1 cellular context compared by ENCODE assay signal in the genomic region with DNA sequence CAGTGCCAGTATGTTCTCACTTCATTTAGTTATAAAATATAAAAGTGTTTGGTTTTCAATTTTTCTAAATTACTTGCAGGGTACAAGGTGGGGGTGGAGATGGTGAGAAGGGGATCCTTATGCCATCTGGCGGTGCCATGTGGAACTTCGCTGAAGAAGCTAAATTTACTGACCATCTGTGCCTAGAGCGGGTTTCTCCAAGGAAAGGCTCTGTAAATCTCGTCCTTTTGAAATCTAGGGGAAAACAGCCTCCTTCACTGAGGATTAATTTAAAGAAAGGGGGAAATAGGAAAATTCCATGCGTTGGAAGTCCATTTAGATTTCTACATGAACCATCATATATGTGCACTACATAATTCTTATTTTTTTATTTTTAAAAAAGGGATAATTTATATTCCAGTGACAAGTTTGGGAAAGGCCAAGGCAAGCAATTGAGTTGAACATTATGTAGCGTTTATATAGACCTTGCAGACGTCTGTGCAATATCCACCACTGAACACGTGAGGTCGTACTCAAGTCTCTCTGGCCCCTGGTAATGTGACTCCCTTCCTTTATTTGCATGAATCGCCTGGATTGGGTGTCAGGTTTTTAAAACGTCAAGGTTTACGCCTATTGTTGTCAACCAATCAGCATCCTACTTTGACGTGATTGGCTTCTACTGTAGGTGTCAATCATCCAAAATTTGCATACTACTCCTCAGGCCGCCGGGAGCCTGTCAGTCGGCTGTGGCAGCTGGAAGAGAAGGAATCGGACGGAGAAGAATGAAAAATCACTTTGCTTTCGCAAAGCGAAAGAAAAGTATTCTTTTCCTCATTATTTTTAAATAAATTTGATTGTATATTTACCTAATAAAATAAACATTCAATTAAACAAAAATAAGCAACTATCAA.
TF ChIP-seq lines count a peak whose summit lies in the region.

No MANE protein-coding gene starts in this region.

TF ChIP-seq in HEK293, 187 proteins besides CTCF, POLR2A, EP300 and RAD21 (continued from another document):
- TF ChIP-seq ZNF707 (tag by site-specific recombination; IDR thresholded peaks at IDR 0.05), result no peak
- TF ChIP-seq ZNF558 (tag by site-specific recombination; IDR thresholded peaks at IDR 0.05), result no peak
- TF ChIP-seq KLF8 (tag by site-specific recombination; IDR thresholded peaks at IDR 0.05), result no peak
- TF ChIP-seq ZNF629 (tag by site-specific recombination; IDR thresholded peaks at IDR 0.05), result no peak
- peak; percentile 37; the same call in 1 of the 2 replicates for TF ChIP-seq ZBTB17 (tag by site-specific recombination; IDR thresholded peaks at IDR 0.05)
- TF ChIP-seq GLIS2 (tag by site-specific recombination; IDR thresholded peaks at IDR 0.05), result no peak
- TF ChIP-seq ZNF404 (tag by site-specific recombination; IDR thresholded peaks at IDR 0.05), result no peak
- 0 out of 2 replicates have a peak, but pooled peaks have one; percentile 30 for TF ChIP-seq ZNF335 (tag by site-specific recombination; conservative IDR thresholded peaks at IDR 0.05)
- peak; percentile 64 for TF ChIP-seq ZNF654 (tag by site-specific recombination; IDR thresholded peaks at IDR 0.05; ENCODE audit: low read depth)
- TF ChIP-seq ZNF223 (tag by site-specific recombination; IDR thresholded peaks at IDR 0.05), result no peak
- TF ChIP-seq, protein P1, sequence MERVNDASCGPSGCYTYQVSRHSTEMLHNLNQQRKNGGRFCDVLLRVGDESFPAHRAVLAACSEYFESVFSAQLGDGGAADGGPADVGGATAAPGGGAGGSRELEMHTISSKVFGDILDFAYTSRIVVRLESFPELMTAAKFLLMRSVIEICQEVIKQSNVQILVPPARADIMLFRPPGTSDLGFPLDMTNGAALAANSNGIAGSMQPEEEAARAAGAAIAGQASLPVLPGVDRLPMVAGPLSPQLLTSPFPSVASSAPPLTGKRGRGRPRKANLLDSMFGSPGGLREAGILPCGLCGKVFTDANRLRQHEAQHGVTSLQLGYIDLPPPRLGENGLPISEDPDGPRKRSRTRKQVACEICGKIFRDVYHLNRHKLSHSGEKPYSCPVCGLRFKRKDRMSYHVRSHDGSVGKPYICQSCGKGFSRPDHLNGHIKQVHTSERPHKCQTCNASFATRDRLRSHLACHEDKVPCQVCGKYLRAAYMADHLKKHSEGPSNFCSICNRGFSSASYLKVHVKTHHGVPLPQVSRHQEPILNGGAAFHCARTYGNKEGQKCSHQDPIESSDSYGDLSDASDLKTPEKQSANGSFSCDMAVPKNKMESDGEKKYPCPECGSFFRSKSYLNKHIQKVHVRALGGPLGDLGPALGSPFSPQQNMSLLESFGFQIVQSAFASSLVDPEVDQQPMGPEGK (tag by site-specific recombination; IDR thresholded peaks at IDR 0.05), result no peak
- TF ChIP-seq, protein P2, sequence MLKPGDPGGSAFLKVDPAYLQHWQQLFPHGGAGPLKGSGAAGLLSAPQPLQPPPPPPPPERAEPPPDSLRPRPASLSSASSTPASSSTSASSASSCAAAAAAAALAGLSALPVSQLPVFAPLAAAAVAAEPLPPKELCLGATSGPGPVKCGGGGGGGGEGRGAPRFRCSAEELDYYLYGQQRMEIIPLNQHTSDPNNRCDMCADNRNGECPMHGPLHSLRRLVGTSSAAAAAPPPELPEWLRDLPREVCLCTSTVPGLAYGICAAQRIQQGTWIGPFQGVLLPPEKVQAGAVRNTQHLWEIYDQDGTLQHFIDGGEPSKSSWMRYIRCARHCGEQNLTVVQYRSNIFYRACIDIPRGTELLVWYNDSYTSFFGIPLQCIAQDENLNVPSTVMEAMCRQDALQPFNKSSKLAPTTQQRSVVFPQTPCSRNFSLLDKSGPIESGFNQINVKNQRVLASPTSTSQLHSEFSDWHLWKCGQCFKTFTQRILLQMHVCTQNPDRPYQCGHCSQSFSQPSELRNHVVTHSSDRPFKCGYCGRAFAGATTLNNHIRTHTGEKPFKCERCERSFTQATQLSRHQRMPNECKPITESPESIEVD (tag by site-specific recombination; IDR thresholded peaks at IDR 0.05), result peak; percentile 28; the same call in 1 of the 2 replicates
- no peak for TF ChIP-seq ZNF660 (tag by site-specific recombination; IDR thresholded peaks at IDR 0.05)
- TF ChIP-seq, protein P3, sequence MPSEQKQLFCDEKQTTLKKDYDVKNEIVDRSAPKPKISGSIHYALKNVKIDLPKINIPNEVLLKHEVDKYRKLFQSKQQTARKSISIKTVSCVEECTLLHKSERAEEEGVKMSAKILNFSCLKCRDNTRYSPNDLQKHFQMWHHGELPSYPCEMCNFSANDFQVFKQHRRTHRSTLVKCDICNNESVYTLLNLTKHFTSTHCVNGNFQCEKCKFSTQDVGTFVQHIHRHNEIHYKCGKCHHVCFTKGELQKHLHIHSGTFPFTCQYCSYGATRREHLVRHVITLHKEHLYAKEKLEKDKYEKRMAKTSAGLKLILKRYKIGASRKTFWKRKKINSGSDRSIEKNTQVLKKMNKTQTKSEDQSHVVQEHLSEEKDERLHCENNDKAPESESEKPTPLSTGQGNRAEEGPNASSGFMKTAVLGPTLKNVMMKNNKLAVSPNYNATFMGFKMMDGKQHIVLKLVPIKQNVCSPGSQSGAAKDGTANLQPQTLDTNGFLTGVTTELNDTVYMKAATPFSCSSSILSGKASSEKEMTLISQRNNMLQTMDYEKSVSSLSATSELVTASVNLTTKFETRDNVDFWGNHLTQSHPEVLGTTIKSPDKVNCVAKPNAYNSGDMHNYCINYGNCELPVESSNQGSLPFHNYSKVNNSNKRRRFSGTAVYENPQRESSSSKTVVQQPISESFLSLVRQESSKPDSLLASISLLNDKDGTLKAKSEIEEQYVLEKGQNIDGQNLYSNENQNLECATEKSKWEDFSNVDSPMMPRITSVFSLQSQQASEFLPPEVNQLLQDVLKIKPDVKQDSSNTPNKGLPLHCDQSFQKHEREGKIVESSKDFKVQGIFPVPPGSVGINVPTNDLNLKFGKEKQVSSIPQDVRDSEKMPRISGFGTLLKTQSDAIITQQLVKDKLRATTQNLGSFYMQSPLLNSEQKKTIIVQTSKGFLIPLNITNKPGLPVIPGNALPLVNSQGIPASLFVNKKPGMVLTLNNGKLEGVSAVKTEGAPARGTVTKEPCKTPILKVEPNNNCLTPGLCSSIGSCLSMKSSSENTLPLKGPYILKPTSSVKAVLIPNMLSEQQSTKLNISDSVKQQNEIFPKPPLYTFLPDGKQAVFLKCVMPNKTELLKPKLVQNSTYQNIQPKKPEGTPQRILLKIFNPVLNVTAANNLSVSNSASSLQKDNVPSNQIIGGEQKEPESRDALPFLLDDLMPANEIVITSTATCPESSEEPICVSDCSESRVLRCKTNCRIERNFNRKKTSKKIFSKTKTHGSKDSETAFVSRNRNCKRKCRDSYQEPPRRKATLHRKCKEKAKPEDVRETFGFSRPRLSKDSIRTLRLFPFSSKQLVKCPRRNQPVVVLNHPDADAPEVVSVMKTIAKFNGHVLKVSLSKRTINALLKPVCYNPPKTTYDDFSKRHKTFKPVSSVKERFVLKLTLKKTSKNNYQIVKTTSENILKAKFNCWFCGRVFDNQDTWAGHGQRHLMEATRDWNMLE (tag by site-specific recombination; conservative IDR thresholded peaks at IDR 0.05; ENCODE audit: low read depth), result no peak
- TF ChIP-seq, protein P4, sequence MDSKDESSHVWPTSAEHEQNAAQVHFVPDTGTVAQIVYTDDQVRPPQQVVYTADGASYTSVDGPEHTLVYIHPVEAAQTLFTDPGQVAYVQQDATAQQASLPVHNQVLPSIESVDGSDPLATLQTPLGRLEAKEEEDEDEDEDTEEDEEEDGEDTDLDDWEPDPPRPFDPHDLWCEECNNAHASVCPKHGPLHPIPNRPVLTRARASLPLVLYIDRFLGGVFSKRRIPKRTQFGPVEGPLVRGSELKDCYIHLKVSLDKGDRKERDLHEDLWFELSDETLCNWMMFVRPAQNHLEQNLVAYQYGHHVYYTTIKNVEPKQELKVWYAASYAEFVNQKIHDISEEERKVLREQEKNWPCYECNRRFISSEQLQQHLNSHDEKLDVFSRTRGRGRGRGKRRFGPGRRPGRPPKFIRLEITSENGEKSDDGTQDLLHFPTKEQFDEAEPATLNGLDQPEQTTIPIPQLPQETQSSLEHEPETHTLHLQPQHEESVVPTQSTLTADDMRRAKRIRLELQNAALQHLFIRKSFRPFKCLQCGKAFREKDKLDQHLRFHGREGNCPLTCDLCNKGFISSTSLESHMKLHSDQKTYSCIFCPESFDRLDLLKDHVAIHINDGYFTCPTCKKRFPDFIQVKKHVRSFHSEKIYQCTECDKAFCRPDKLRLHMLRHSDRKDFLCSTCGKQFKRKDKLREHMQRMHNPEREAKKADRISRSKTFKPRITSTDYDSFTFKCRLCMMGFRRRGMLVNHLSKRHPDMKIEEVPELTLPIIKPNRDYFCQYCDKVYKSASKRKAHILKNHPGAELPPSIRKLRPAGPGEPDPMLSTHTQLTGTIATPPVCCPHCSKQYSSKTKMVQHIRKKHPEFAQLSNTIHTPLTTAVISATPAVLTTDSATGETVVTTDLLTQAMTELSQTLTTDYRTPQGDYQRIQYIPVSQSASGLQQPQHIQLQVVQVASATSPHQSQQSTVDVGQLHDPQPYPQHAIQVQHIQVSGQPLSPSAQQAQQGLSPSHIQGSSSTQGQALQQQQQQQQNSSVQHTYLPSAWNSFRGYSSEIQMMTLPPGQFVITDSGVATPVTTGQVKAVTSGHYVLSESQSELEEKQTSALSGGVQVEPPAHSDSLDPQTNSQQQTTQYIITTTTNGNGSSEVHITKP (tag by site-specific recombination; IDR thresholded peaks at IDR 0.05), result peak; percentile 34
- peak; percentile 84 for TF ChIP-seq SP2 (tag by site-specific recombination; IDR thresholded peaks at IDR 0.05)
- TF ChIP-seq ZFP37 (tag by site-specific recombination; IDR thresholded peaks at IDR 0.05), result no peak; the same call in 1 of the 2 replicates
- TF ChIP-seq ZSCAN30 (tag by site-specific recombination; IDR thresholded peaks at IDR 0.05), result 0 out of 2 replicates have a peak, but pooled peaks have one; percentile 12
- 0 out of 2 replicates have a peak, but pooled peaks have one; percentile 51 for TF ChIP-seq ZNF366 (tag by site-specific recombination; conservative IDR thresholded peaks at IDR 0.05)
- no peak; the same call in 1 of the 2 replicates for TF ChIP-seq ZXDB (tag by site-specific recombination; IDR thresholded peaks at IDR 0.05)
- no peak for TF ChIP-seq ZNF610 (tag by site-specific recombination; IDR thresholded peaks at IDR 0.05; ENCODE audit: borderline replicate concordance)
- no peak for TF ChIP-seq ZNF133 (tag by site-specific recombination; IDR thresholded peaks at IDR 0.05)
- no peak for TF ChIP-seq ZNF350 (tag by site-specific recombination; IDR thresholded peaks at IDR 0.05)
- no peak for TF ChIP-seq ZNF768 (tag by site-specific recombination; IDR thresholded peaks at IDR 0.05)
- TF ChIP-seq GFI1B (tag by site-specific recombination; IDR thresholded peaks at IDR 0.05), result no peak
- TF ChIP-seq, protein P5, sequence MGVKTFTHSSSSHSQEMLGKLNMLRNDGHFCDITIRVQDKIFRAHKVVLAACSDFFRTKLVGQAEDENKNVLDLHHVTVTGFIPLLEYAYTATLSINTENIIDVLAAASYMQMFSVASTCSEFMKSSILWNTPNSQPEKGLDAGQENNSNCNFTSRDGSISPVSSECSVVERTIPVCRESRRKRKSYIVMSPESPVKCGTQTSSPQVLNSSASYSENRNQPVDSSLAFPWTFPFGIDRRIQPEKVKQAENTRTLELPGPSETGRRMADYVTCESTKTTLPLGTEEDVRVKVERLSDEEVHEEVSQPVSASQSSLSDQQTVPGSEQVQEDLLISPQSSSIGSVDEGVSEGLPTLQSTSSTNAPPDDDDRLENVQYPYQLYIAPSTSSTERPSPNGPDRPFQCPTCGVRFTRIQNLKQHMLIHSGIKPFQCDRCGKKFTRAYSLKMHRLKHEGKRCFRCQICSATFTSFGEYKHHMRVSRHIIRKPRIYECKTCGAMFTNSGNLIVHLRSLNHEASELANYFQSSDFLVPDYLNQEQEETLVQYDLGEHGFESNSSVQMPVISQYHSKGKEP (tag by site-specific recombination; IDR thresholded peaks at IDR 0.05), result 0 out of 2 replicates have a peak, but pooled peaks have one; percentile 6
- peak; percentile 71; the same call in 1 of the 2 replicates for TF ChIP-seq KLF10 (tag by site-specific recombination; IDR thresholded peaks at IDR 0.05)
- no peak for TF ChIP-seq ZNF530 (tag by site-specific recombination; IDR thresholded peaks at IDR 0.05; ENCODE audit: low read depth)
- TF ChIP-seq, protein P6, sequence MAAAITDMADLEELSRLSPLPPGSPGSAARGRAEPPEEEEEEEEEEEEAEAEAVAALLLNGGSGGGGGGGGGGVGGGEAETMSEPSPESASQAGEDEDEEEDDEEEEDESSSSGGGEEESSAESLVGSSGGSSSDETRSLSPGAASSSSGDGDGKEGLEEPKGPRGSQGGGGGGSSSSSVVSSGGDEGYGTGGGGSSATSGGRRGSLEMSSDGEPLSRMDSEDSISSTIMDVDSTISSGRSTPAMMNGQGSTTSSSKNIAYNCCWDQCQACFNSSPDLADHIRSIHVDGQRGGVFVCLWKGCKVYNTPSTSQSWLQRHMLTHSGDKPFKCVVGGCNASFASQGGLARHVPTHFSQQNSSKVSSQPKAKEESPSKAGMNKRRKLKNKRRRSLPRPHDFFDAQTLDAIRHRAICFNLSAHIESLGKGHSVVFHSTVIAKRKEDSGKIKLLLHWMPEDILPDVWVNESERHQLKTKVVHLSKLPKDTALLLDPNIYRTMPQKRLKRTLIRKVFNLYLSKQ (tag by site-specific recombination; IDR thresholded peaks at IDR 0.05; ENCODE audit: borderline replicate concordance), result no peak
- TF ChIP-seq, protein P7, sequence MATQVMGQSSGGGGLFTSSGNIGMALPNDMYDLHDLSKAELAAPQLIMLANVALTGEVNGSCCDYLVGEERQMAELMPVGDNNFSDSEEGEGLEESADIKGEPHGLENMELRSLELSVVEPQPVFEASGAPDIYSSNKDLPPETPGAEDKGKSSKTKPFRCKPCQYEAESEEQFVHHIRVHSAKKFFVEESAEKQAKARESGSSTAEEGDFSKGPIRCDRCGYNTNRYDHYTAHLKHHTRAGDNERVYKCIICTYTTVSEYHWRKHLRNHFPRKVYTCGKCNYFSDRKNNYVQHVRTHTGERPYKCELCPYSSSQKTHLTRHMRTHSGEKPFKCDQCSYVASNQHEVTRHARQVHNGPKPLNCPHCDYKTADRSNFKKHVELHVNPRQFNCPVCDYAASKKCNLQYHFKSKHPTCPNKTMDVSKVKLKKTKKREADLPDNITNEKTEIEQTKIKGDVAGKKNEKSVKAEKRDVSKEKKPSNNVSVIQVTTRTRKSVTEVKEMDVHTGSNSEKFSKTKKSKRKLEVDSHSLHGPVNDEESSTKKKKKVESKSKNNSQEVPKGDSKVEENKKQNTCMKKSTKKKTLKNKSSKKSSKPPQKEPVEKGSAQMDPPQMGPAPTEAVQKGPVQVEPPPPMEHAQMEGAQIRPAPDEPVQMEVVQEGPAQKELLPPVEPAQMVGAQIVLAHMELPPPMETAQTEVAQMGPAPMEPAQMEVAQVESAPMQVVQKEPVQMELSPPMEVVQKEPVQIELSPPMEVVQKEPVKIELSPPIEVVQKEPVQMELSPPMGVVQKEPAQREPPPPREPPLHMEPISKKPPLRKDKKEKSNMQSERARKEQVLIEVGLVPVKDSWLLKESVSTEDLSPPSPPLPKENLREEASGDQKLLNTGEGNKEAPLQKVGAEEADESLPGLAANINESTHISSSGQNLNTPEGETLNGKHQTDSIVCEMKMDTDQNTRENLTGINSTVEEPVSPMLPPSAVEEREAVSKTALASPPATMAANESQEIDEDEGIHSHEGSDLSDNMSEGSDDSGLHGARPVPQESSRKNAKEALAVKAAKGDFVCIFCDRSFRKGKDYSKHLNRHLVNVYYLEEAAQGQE (tag by site-specific recombination; IDR thresholded peaks at IDR 0.05), result no peak
TF ChIP-seq in HEK293: peak in this region for 14.
